Comparison of ENCODE assay signal across 1 cellular context in the genomic region with DNA sequence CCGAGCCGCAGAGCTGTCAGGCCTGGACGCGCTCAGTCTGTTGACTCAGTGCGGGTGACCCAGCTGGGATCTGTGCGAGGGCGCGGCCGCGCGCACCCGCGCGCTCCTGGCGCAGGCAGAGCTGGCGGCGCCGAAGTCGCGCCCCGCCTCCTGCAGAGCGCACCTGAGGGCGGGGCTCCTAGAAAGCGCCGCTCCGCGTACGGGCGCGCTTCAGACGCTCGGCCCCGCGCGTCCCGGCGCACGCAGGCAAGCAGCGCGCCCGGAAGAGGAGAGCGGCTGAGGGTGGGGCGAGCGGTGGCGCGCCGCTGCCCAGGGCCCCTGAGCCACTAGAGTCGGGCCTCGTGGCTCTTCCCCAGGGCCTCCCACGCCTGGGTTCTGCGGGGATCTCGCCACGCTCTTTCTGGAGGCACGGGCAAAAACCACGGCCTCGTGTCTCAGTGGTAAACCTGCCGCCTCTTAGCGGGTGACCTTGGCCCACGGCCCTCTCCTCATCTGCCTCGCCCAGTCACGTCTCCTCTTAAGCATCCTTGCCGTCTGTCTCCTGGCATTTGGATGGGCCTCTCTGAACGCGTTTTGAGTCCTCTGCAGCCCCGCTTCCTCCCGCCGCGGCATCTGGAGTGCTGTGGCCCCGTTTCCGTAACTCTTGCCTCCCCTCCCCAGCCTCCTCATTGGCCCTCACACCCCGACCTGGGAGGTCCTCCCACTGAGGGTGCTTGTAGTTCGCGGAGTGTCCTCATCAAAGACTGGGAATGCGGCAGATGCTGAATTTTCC.
TF ChIP-seq lines count a peak whose summit lies in the region.

A gene with protein sequence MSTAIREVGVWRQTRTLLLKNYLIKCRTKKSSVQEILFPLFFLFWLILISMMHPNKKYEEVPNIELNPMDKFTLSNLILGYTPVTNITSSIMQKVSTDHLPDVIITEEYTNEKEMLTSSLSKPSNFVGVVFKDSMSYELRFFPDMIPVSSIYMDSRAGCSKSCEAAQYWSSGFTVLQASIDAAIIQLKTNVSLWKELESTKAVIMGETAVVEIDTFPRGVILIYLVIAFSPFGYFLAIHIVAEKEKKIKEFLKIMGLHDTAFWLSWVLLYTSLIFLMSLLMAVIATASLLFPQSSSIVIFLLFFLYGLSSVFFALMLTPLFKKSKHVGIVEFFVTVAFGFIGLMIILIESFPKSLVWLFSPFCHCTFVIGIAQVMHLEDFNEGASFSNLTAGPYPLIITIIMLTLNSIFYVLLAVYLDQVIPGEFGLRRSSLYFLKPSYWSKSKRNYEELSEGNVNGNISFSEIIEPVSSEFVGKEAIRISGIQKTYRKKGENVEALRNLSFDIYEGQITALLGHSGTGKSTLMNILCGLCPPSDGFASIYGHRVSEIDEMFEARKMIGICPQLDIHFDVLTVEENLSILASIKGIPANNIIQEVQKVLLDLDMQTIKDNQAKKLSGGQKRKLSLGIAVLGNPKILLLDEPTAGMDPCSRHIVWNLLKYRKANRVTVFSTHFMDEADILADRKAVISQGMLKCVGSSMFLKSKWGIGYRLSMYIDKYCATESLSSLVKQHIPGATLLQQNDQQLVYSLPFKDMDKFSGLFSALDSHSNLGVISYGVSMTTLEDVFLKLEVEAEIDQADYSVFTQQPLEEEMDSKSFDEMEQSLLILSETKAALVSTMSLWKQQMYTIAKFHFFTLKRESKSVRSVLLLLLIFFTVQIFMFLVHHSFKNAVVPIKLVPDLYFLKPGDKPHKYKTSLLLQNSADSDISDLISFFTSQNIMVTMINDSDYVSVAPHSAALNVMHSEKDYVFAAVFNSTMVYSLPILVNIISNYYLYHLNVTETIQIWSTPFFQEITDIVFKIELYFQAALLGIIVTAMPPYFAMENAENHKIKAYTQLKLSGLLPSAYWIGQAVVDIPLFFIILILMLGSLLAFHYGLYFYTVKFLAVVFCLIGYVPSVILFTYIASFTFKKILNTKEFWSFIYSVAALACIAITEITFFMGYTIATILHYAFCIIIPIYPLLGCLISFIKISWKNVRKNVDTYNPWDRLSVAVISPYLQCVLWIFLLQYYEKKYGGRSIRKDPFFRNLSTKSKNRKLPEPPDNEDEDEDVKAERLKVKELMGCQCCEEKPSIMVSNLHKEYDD (N-terminal part only) (minus strand): TSS at position 74 of the 772 bp plus-strand sequence. CDS start 12,718 bp downstream, outside the sequence.

TF ChIP-seq in GM12878, 131 proteins besides CTCF, POLR2A, EP300 and RAD21 (continued from another document):
- TF ChIP-seq, protein P1, sequence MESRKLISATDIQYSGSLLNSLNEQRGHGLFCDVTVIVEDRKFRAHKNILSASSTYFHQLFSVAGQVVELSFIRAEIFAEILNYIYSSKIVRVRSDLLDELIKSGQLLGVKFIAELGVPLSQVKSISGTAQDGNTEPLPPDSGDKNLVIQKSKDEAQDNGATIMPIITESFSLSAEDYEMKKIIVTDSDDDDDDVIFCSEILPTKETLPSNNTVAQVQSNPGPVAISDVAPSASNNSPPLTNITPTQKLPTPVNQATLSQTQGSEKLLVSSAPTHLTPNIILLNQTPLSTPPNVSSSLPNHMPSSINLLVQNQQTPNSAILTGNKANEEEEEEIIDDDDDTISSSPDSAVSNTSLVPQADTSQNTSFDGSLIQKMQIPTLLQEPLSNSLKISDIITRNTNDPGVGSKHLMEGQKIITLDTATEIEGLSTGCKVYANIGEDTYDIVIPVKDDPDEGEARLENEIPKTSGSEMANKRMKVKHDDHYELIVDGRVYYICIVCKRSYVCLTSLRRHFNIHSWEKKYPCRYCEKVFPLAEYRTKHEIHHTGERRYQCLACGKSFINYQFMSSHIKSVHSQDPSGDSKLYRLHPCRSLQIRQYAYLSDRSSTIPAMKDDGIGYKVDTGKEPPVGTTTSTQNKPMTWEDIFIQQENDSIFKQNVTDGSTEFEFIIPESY (IDR thresholded peaks at IDR 0.05) = no peak
- TF ChIP-seq SRF (IDR thresholded peaks at IDR 0.05; ENCODE audit: low read depth in 2 of 2, low read length in 2 of 2) = no peak
- TF ChIP-seq SMAD1 (IDR thresholded peaks at IDR 0.05; ENCODE audit: low read depth, partially characterized antibody) = no peak
- TF ChIP-seq SUZ12 (IDR thresholded peaks at IDR 0.05; ENCODE audit: unreplicated experiment) = no peak
- TF ChIP-seq JUNB (IDR thresholded peaks at IDR 0.05) = no peak
- TF ChIP-seq JUND (IDR thresholded peaks at IDR 0.05; ENCODE audit: low read depth, low read length) = no peak
- TF ChIP-seq ETV6 (conservative IDR thresholded peaks at IDR 0.05 in 1 of 2, IDR thresholded peaks at IDR 0.05 in 1 of 2; ENCODE audit: borderline replicate concordance in 1 of 2, low read depth in 1 of 2) = no peak
- peak; percentile 70; the same call in 1 of the 2 replicates for TF ChIP-seq GATAD2B (conservative IDR thresholded peaks at IDR 0.05; ENCODE audit: low read depth)
- TF ChIP-seq LARP7 (IDR thresholded peaks at IDR 0.05) = peak; percentile 71
- TF ChIP-seq RFX5 (IDR thresholded peaks at IDR 0.05; ENCODE audit: low read depth, low read length) = no peak
- no peak; the same call in 1 of the 2 replicates for TF ChIP-seq MTA2 (IDR thresholded peaks at IDR 0.05; ENCODE audit: low read depth)
- no peak for TF ChIP-seq WRNIP1 (IDR thresholded peaks at IDR 0.05; ENCODE audit: borderline replicate concordance, low read depth, low read length)
